ENCODE assay signal across 25 cellular contexts in genomic region chr11:14751975-14752407, GRCh38.
DNase-seq lines count a peak whose midpoint lies in the region; ATAC-seq and TF ChIP-seq lines count a peak whose summit lies in the region.
"Had no signal": no experiment of that assay in that cellular context is flagged by ENCODE, and none has a peak within 500 bp of the region (broad histone marks: within the 10 kb centered on the region; RNA-seq: fewer than 3 reads in every experiment).

No MANE protein-coding gene starts in this region.

- peaks cover 15% of the 10 kb centered on the region for H3K4me1 ChIP-seq in MM.1S (ENCODE audit: low read length)
- H3K4me1 ChIP-seq: parathyroid adenoma, tibial nerve had no signal

- H3K27ac Mint-ChIP-seq in activated naive CD4-positive, alpha-beta T cell treated with anti-CD3 and anti-CD28 coated beads for 36 hours, result no peak overlapping the region
- H3K27ac Mint-ChIP-seq in activated naive CD8-positive, alpha-beta T cell, result peak overlapping the region; percentile 94
- H3K27ac Mint-ChIP-seq in stimulated activated naive CD8-positive, alpha-beta T cell treated with anti-CD3 and anti-CD28 coated beads, Interleukin-15, Interleukin-2, amounts not matched to agents 100 ng/mL and 50 ng/mL, for 24 hours, result peak overlapping the region; percentile 68
- H3K27ac Mint-ChIP-seq in WTC11, result no peak overlapping the region

- H2AFZ ChIP-seq in MM.1S (ENCODE audit: low read length), result no peak overlapping the region
- H2AFZ ChIP-seq: parathyroid adenoma, PC-9 had no signal

- H3K27me3 ChIP-seq in MM.1S (replicated peaks; ENCODE audit: insufficient read depth, low read length), result no peaks in the 10 kb centered on the region
- H3K27me3 ChIP-seq: heart left ventricle, tibial nerve had no signal

- no peaks in the 10 kb centered on the region for H3K9me3 ChIP-seq in MM.1S (replicated peaks; ENCODE audit: insufficient read depth, low read length)
- H3K9me3 ChIP-seq: heart left ventricle, tibial nerve had no signal

- H3F3A ChIP-seq in MM.1S (ENCODE audit: insufficient read depth, low read length), result no peaks in the 10 kb centered on the region; the same call in 1 of the 2 replicates

- no peak for DNase-seq in activated naive CD4-positive, alpha-beta T cell treated with anti-CD3 and anti-CD28 coated beads for 36 hours
- DNase-seq in activated naive CD4-positive, alpha-beta T cell treated with anti-CD3 and anti-CD28 coated beads, Interleukin-2, amount 50 U/mL, for 16 hours, result no peak
- DNase-seq in MM.1S (peak; percentile 24), DMS53 treated with DMSO at 0.1 percent for 48 hours (lab: John Stamatoyannopoulos, UW; ENCODE audit: unreplicated experiment) (no peak), WTC11 (ENCODE audit: low spot score) (no peak)
- DNase-seq: amniotic stem cell; DMS53; effector CD4-positive, alpha-beta T cell; erythroblast; GF-D8; heart left ventricle; IMR-90; NCI-H1417; NCI-H2081 treated with DMSO at 0.1 percent for 48 hours; NCI-H774; PC-9; right cardiac atrium; SHP77; stimulated activated CD4-positive, alpha-beta T cell treated with anti-CD3 and anti-CD28 coated beads, Interleukin-4, amount 100 ng/mL, for 4 hours; stimulated activated naive CD4-positive, alpha-beta T cell treated with Interleukin-2 at 50 U/mL for 16 hours had no signal

- H3K9me3 Mint-ChIP-seq in activated naive CD4-positive, alpha-beta T cell treated with anti-CD3 and anti-CD28 coated beads for 36 hours, result no peaks in the 10 kb centered on the region
- peaks cover 4% of the 10 kb centered on the region for H3K9me3 Mint-ChIP-seq in activated naive CD8-positive, alpha-beta T cell (ENCODE audit: low read depth)
- H3K9me3 Mint-ChIP-seq in stimulated activated naive CD8-positive, alpha-beta T cell treated with anti-CD3 and anti-CD28 coated beads, Interleukin-15, Interleukin-2, amounts not matched to agents 100 ng/mL and 50 ng/mL, for 24 hours, result no peaks in the 10 kb centered on the region
- H3K9me3 Mint-ChIP-seq in WTC11, result no peaks in the 10 kb centered on the region
- H3K9me3 Mint-ChIP-seq: neural crest cell had no signal

- CTCF ChIA-PET in activated naive CD4-positive, alpha-beta T cell treated with anti-CD3 and anti-CD28 coated beads for 36 hours (lab: Charles Lee), result no interaction called here
- CTCF ChIA-PET in WTC11 (lab: Charles Lee), result no interaction called here

- POLR2A ChIA-PET in WTC11 (lab: Charles Lee), result no interaction called here

- no peak overlapping the region; the same call in 1 of the 2 replicates for H3K27ac ChIP-seq in MM.1S (ENCODE audit: low read length)
- H3K27ac ChIP-seq: heart left ventricle, parathyroid adenoma, PC-9, tibial nerve had no signal

- no peaks in the 10 kb centered on the region for H3K79me2 ChIP-seq in MM.1S (ENCODE audit: low read length)
- H3K79me2 ChIP-seq: parathyroid adenoma had no signal

- peak overlapping the region; percentile 34 for H3K4me3 Mint-ChIP-seq in activated naive CD4-positive, alpha-beta T cell treated with anti-CD3 and anti-CD28 coated beads for 36 hours
- H3K4me3 Mint-ChIP-seq in activated naive CD8-positive, alpha-beta T cell, result peak overlapping the region; percentile 68
- H3K4me3 Mint-ChIP-seq in stimulated activated naive CD8-positive, alpha-beta T cell treated with anti-CD3 and anti-CD28 coated beads, Interleukin-15, Interleukin-2, amounts not matched to agents 100 ng/mL and 50 ng/mL, for 24 hours, result peak overlapping the region; percentile 27
- H3K4me3 Mint-ChIP-seq in WTC11, result no peak overlapping the region
- H3K4me3 Mint-ChIP-seq: neural crest cell had no signal

- H4K20me1 ChIP-seq in MM.1S (ENCODE audit: insufficient read depth, low read length), result no peaks in the 10 kb centered on the region

- no peaks in the 10 kb centered on the region for H3K27me3 Mint-ChIP-seq in activated naive CD4-positive, alpha-beta T cell treated with anti-CD3 and anti-CD28 coated beads for 36 hours (ENCODE audit: low read depth)
- no peaks in the 10 kb centered on the region for H3K27me3 Mint-ChIP-seq in activated naive CD8-positive, alpha-beta T cell
- H3K27me3 Mint-ChIP-seq in stimulated activated naive CD8-positive, alpha-beta T cell treated with anti-CD3 and anti-CD28 coated beads, Interleukin-15, Interleukin-2, amounts not matched to agents 100 ng/mL and 50 ng/mL, for 24 hours, result no peaks in the 10 kb centered on the region
- H3K27me3 Mint-ChIP-seq in WTC11 (ENCODE audit: low read depth), result no peaks in the 10 kb centered on the region

- H3K36me3 Mint-ChIP-seq in activated naive CD4-positive, alpha-beta T cell treated with anti-CD3 and anti-CD28 coated beads for 36 hours (ENCODE audit: low read depth), result peaks cover 4% of the 10 kb centered on the region
- H3K36me3 Mint-ChIP-seq in activated naive CD8-positive, alpha-beta T cell, result peaks cover 15% of the 10 kb centered on the region
- peaks cover 11% of the 10 kb centered on the region for H3K36me3 Mint-ChIP-seq in stimulated activated naive CD8-positive, alpha-beta T cell treated with anti-CD3 and anti-CD28 coated beads, Interleukin-15, Interleukin-2, amounts not matched to agents 100 ng/mL and 50 ng/mL, for 24 hours (ENCODE audit: low read depth)
- no peaks in the 10 kb centered on the region for H3K36me3 Mint-ChIP-seq in WTC11

- H3K4me2 ChIP-seq in MM.1S (ENCODE audit: low read depth, low read length), result peak overlapping the region; percentile 30
- H3K4me2 ChIP-seq: PC-9 had no signal

- ATAC-seq in WTC11, result no peak
- ATAC-seq: heart left ventricle, right cardiac atrium had no signal

- TF ChIP-seq CTCF in MM.1S (IDR thresholded peaks at IDR 0.05; ENCODE audit: low read length) (no peak), WTC11 (IDR thresholded peaks at IDR 0.05) (no peak)

- no peak overlapping the region for H3K9ac ChIP-seq in MM.1S (ENCODE audit: low read length)
- H3K9ac ChIP-seq: parathyroid adenoma had no signal

- H3K4me3 ChIP-seq in MM.1S (ENCODE audit: low read length), result no peak overlapping the region; the same call in 1 of the 2 replicates
- H3K4me3 ChIP-seq: heart left ventricle, PC-9, tibial nerve had no signal

- H3K9me2 ChIP-seq in MM.1S (replicated peaks; ENCODE audit: insufficient read depth, low read length), result no peaks in the 10 kb centered on the region

- H3K36me3 ChIP-seq in MM.1S (replicated peaks; ENCODE audit: insufficient read depth, low read length), result no peaks in the 10 kb centered on the region
- H3K36me3 ChIP-seq: heart left ventricle, tibial nerve had no signal

- H3K4me1 Mint-ChIP-seq in activated naive CD4-positive, alpha-beta T cell treated with anti-CD3 and anti-CD28 coated beads for 36 hours (ENCODE audit: low read depth), result peaks cover 57% of the 10 kb centered on the region
- H3K4me1 Mint-ChIP-seq in activated naive CD8-positive, alpha-beta T cell (ENCODE audit: low read depth), result peaks cover 70% of the 10 kb centered on the region
- H3K4me1 Mint-ChIP-seq in stimulated activated naive CD8-positive, alpha-beta T cell treated with anti-CD3 and anti-CD28 coated beads, Interleukin-15, Interleukin-2, amounts not matched to agents 100 ng/mL and 50 ng/mL, for 24 hours (ENCODE audit: low read depth), result peaks cover 69% of the 10 kb centered on the region
- peaks cover 4% of the 10 kb centered on the region for H3K4me1 Mint-ChIP-seq in WTC11

- intact Hi-C loops in activated naive CD4-positive, alpha-beta T cell treated with anti-CD3 and anti-CD28 coated beads for 36 hours (cut with micrococcal nuclease), result no loop called here

TF ChIP-seq in WTC11, 78 proteins besides CTCF, POLR2A, EP300 and RAD21 (continues in another document):
- no peak for TF ChIP-seq TEAD1 (CRISPR knock-in tag; IDR thresholded peaks at IDR 0.05)
- TF ChIP-seq ZMAT4 (CRISPR knock-in tag; IDR thresholded peaks at IDR 0.05), result no peak
- TF ChIP-seq EMX1 (CRISPR knock-in tag; IDR thresholded peaks at IDR 0.05), result no peak
- no peak for TF ChIP-seq E2F4 (CRISPR knock-in tag; IDR thresholded peaks at IDR 0.05; ENCODE audit: borderline replicate concordance, low read depth)
- no peak for TF ChIP-seq MXD4 (CRISPR knock-in tag; IDR thresholded peaks at IDR 0.05; ENCODE audit: borderline replicate concordance)
- TF ChIP-seq USF2 (CRISPR knock-in tag; IDR thresholded peaks at IDR 0.05), result no peak
- no peak for TF ChIP-seq CREM (CRISPR knock-in tag; IDR thresholded peaks at IDR 0.05)
- no peak for TF ChIP-seq ZNF138 (CRISPR knock-in tag; conservative IDR thresholded peaks at IDR 0.05)
- no peak for TF ChIP-seq NR2C2 (CRISPR knock-in tag; IDR thresholded peaks at IDR 0.05)
- TF ChIP-seq SP1 (CRISPR knock-in tag; conservative IDR thresholded peaks at IDR 0.05), result no peak

Comparison
In these comparisons a context has a peak if more than half of its experiments do, and no peak if none do; other contexts are left out.
1. H3K27ac Mint-ChIP-seq: peak in activated naive CD8-positive, alpha-beta T cell (single experiment) and stimulated activated naive CD8-positive, alpha-beta T cell treated with anti-CD3 and anti-CD28 coated beads, Interleukin-15, Interleukin-2, amounts not matched to agents 100 ng/mL and 50 ng/mL, for 24 hours (single experiment); none in activated naive CD4-positive, alpha-beta T cell treated with anti-CD3 and anti-CD28 coated beads for 36 hours (single experiment) and WTC11 (single experiment).